1 cellular context compared by ENCODE assay signal in the genomic region with DNA sequence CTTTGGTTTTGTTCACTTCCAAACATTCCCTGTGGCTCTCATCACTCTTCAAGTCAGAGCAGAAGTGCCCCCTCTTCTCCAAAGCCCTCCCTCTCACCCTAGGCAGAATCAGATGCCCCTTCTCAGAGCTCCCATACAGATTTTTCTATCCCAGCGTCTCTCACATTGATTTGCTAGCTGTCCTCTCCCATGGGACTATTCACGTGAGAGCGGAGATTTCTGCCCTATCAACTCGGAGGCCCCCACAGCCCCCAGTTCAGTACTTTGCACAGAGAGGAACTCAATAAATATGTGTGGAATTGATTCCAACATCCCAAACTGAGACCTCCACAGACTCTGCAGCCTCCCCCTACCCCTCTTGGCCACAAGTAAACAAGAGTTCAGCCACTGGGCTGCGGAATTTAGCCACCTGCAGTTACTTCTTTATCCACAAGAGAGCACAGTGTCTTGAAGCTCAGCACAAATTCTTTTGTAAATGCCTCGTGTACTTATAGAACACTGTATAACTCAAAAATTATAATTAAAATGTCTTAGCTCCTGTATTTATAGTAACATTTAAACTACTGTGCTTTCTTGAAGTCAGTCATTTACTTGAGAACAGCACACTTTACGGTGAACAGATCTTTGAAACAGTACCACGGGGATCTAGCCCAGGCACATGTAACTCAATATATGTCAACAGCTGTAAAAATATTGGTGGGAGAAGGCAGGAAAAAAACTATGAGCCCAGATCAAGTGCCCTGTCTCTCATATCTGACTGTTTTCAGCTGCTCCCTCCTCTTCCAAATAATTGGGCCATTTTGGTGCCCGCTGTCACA.
TF ChIP-seq lines count a peak whose summit lies in the region.

No MANE protein-coding gene starts in this region.

TF ChIP-seq in HepG2, 621 proteins besides CTCF, POLR2A, EP300 and RAD21 (continued from another document):
- peak; percentile 38; the same call in 1 of the 2 replicates for TF ChIP-seq FOXA3 (CRISPR knock-in tag; IDR thresholded peaks at IDR 0.05)
- TF ChIP-seq FOXA1 (IDR thresholded peaks at IDR 0.05) = no peak
- peak; percentile 53 for TF ChIP-seq FOXA1 (CRISPR knock-in tag; IDR thresholded peaks at IDR 0.05)
